26 cellular contexts compared by ENCODE assay signal in genomic region chr7:137891016-137891655, GRCh38. TPM values are rescaled to one million over a fixed set of nuclear protein-coding genes. Genes with fewer than 3 reads are reported as not detected.
DNase-seq lines count a peak whose midpoint lies in the region; ATAC-seq, FAIRE-seq and TF ChIP-seq lines count a peak whose summit lies in the region.
"Had no signal": no experiment of that assay in that cellular context is flagged by ENCODE, and none has a peak within 500 bp of the region (broad histone marks: within the 10 kb centered on the region; RNA-seq: fewer than 3 reads in every experiment).

No MANE protein-coding gene starts in this region.

- peaks cover 31% of the 10 kb centered on the region for H3K4me1 Mint-ChIP-seq in HFFc6 (ENCODE audit: low read depth)

- peak overlapping the region; percentile 12; the same call in 1 of the 2 replicates for H3K4me3 ChIP-seq in BLaER1
- H3K4me3 ChIP-seq in pancreas, result no peak overlapping the region
- H3K4me3 ChIP-seq: upper lobe of left lung had no signal

- peak overlapping the region; percentile 57 for H3K27ac Mint-ChIP-seq in HFFc6
- H3K27ac Mint-ChIP-seq: activated CD8-positive, alpha-beta T cell treated with anti-CD3 and anti-CD28 coated beads, Interleukin-2, amount 10 ng/mL, durations not matched to agents 7 days and 5 days had no signal

- peak overlapping the region; percentile 8; the same call in 1 of the 2 replicates for H3K9ac ChIP-seq in BLaER1
- H3K9ac ChIP-seq: KMS-11 had no signal

- H3K4me3 Mint-ChIP-seq in HFFc6, result no peak overlapping the region
- H3K4me3 Mint-ChIP-seq: activated CD8-positive, alpha-beta T cell treated with anti-CD3 and anti-CD28 coated beads, Interleukin-2, amount 10 ng/mL, durations not matched to agents 7 days and 5 days had no signal

- H3K4me1 ChIP-seq in BLaER1 (peaks cover 97% of the 10 kb centered on the region), pancreas (peaks cover 0 to 10% (median 0%) of the 10 kb centered on the region in 3 donors)

- FAIRE-seq in pancreas (lab: Jason Lieb, UNC), result no peak
- FAIRE-seq: small intestine had no signal

- no peaks in the 10 kb centered on the region for H3K9me3 ChIP-seq in BLaER1
- no peaks in the 10 kb centered on the region for H3K9me3 ChIP-seq in pancreas
- H3K9me3 ChIP-seq: Caco-2, neutrophil, upper lobe of left lung had no signal

- DNase-seq in HFFc6 (no peak), fibroblast of peridontal ligament (ENCODE audit: extremely low read depth) (peak; percentile 62), pancreas (no peak), D341Med (ENCODE audit: low spot score) (no peak), superior temporal gyrus (ENCODE audit: extremely low spot score) (no peak)
- DNase-seq: activated CD4-positive, CD25-positive, alpha-beta regulatory T cell treated with anti-CD3 and anti-CD28 coated beads, Interleukin-2, amount 50 U/mL, for 72 hours; activated CD8-positive, alpha-beta T cell treated with anti-CD3 and anti-CD28 coated beads, Interleukin-2, amount 10 ng/mL, durations not matched to agents 7 days and 5 days; activated gamma-delta T cell treated with Interleukin-2 at 50 U/mL for 16 hours; Caco-2; DMS79; kidney glomerular epithelial cell; mammary epithelial cell; NCI-H2029 treated with DMSO at 0.1 percent for 48 hours; NCI-H226; NCI-H774; small intestine; stimulated activated CD4-positive, alpha-beta T cell treated with anti-CD3 and anti-CD28 coated beads, Interleukin-2, amount 100 ng/mL, for 24 hours; upper lobe of left lung had no signal

- H3K27ac ChIP-seq in BLaER1 (peak overlapping the region; percentile 73), pancreas (no peak overlapping the region)
- H3K27ac ChIP-seq: C4-2B, KMS-11, neutrophil, RWPE1 had no signal

- TF ChIP-seq CTCF in HFFc6 (IDR thresholded peaks at IDR 0.05) (no peak), pancreas (IDR thresholded peaks at IDR 0.05) (no peak)

- 86 to 88% methylated on average over 4 of the region's 4 CpGs for WGBS in pancreas, 2 donors

- no peaks in the 10 kb centered on the region for H4K20me1 ChIP-seq in BLaER1

- H3K36me3 ChIP-seq in BLaER1 (0 out of 2 replicates have a peak, but pooled peaks cover 9% of the 10 kb centered on the region), pancreas (peaks cover 0 to 17% (median 5%) of the 10 kb centered on the region in 3 donors)
- H3K36me3 ChIP-seq: neutrophil had no signal

- no peaks in the 10 kb centered on the region; the same call in 1 of the 2 replicates for H3K9me3 Mint-ChIP-seq in HFFc6

- ATAC-seq in pancreas (peak in 3 of 4 donors; percentile 15 to 40 (median 31)), GM21526 (IDR thresholded peaks at IDR 0.05; ENCODE audit: low FRiP score, unreplicated experiment) (no peak)
- ATAC-seq: activated CD8-positive, alpha-beta T cell treated with anti-CD3 and anti-CD28 coated beads, Interleukin-2, amount 10 ng/mL, durations not matched to agents 7 days and 5 days; HCT116; SK-N-SH treated with all-trans-retinoic acid at 6 μM for 48 hours had no signal

- intact Hi-C loops in pancreas (cut with DNase I), result no loop called here

- H3K36me3 Mint-ChIP-seq in HFFc6 (ENCODE audit: low read depth), result peaks cover 69% of the 10 kb centered on the region

- no peaks in the 10 kb centered on the region for H3K27me3 ChIP-seq in BLaER1
- no peaks in the 10 kb centered on the region for H3K27me3 ChIP-seq in pancreas
- H3K27me3 ChIP-seq: neutrophil, upper lobe of left lung had no signal

- peak overlapping the region; percentile 82 for H3K4me2 ChIP-seq in BLaER1
- H3K4me2 ChIP-seq: KMS-11 had no signal

- H3K27me3 Mint-ChIP-seq in HFFc6 (ENCODE audit: insufficient read depth), result peaks cover 2% of the 10 kb centered on the region

RNA-seq across cellular contexts. Expression of gene DGKI, which starts 44.4 kb away (rescaled TPM):
- total RNA-seq in HFFc6 (2021; fragmentation: NEBNext Ultra II Directional; extraction: Animal tissue kit (Norgen Biotek cat#: 25700)), result 1 to 10 TPM; 1.2 to 2.2 (median 1.6) TPM
- total RNA-seq in pancreas, result under 1 TPM; 0.04 to 0.81 (median 0.19) TPM
- polyA plus RNA-seq in pancreas, result under 1 TPM; 0.05 to 0.15 TPM
- total RNA-seq: activated CD8-positive, alpha-beta T cell treated with anti-CD3 and anti-CD28 coated beads, Interleukin-2, amount 10 ng/mL, durations not matched to agents 7 days and 5 days had no signal
